1 cellular context compared by ENCODE assay signal in genomic region chr11:59967677-59968394, GRCh38.
TF ChIP-seq lines count a peak whose summit lies in the region.

No MANE protein-coding gene starts in this region.

TF ChIP-seq in K562, 482 proteins besides CTCF, POLR2A, EP300 and RAD21 (continued from another document and continues in another):
- TF ChIP-seq, protein P1, sequence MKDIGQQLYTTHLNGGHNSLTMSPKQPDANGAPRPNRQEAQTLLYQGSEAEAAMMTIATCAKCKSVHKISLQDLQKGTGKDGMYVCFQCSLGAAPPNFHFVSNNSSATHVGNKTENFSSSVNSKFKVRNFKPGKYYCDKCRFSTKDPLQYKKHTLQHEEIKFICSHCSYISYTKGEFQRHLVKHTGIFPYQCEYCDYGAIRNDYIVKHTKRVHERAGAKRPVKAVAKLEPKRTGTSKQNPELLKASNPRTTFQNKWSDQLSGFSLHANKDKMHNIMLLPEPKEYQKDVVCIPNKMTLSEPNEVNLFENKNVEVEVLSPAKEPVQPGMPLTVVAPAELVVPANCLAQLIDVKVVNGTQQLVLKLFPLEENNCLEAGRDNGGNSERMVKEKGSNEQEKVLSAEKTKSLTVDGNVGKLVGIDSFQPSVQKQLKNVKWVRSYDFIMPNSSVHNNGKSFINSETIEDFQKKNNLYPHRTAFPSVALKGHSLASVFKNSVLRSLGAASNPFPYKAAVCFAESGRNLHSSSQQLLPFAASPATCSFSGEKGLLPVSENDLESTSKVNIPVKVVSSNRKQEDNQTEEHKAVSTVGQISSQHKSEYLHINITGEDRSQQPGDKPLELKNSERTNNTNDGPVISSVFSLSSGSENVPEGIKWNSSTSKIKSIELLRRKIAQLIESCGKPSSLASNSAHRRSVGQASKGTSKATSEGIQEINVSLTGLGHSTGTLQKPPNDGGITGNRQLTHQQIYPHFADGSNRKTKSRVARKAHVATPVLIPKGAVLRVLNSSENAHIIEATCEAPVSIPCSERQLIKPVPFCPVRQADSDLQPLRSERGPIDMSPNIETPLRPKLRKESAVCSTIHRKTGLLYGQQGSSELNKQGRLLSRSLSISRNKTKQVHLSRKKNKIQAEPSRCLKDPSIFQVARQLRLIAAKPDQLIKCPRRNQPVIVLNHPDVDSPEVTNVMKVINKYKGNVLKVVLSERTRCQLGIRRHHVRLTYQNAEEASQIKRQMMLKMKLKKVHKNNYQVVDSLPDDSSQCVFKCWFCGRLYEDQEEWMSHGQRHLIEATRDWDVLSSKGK (CRISPR knock-in tag; IDR thresholded peaks at IDR 0.05) = no peak
- no peak for TF ChIP-seq RUNX1 (IDR thresholded peaks at IDR 0.05; ENCODE audit: low read depth)
- TF ChIP-seq ZNF224 (CRISPR knock-in tag; IDR thresholded peaks at IDR 0.05) = no peak
- TF ChIP-seq, protein P2, sequence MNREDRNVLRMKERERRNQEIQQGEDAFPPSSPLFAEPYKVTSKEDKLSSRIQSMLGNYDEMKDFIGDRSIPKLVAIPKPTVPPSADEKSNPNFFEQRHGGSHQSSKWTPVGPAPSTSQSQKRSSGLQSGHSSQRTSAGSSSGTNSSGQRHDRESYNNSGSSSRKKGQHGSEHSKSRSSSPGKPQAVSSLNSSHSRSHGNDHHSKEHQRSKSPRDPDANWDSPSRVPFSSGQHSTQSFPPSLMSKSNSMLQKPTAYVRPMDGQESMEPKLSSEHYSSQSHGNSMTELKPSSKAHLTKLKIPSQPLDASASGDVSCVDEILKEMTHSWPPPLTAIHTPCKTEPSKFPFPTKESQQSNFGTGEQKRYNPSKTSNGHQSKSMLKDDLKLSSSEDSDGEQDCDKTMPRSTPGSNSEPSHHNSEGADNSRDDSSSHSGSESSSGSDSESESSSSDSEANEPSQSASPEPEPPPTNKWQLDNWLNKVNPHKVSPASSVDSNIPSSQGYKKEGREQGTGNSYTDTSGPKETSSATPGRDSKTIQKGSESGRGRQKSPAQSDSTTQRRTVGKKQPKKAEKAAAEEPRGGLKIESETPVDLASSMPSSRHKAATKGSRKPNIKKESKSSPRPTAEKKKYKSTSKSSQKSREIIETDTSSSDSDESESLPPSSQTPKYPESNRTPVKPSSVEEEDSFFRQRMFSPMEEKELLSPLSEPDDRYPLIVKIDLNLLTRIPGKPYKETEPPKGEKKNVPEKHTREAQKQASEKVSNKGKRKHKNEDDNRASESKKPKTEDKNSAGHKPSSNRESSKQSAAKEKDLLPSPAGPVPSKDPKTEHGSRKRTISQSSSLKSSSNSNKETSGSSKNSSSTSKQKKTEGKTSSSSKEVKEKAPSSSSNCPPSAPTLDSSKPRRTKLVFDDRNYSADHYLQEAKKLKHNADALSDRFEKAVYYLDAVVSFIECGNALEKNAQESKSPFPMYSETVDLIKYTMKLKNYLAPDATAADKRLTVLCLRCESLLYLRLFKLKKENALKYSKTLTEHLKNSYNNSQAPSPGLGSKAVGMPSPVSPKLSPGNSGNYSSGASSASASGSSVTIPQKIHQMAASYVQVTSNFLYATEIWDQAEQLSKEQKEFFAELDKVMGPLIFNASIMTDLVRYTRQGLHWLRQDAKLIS (CRISPR knock-in tag; IDR thresholded peaks at IDR 0.05) = no peak
- no peak for TF ChIP-seq DNMT1 (IDR thresholded peaks at IDR 0.05)
- TF ChIP-seq ZNF398 (CRISPR knock-in tag; IDR thresholded peaks at IDR 0.05) = no peak
- TF ChIP-seq, protein P3, sequence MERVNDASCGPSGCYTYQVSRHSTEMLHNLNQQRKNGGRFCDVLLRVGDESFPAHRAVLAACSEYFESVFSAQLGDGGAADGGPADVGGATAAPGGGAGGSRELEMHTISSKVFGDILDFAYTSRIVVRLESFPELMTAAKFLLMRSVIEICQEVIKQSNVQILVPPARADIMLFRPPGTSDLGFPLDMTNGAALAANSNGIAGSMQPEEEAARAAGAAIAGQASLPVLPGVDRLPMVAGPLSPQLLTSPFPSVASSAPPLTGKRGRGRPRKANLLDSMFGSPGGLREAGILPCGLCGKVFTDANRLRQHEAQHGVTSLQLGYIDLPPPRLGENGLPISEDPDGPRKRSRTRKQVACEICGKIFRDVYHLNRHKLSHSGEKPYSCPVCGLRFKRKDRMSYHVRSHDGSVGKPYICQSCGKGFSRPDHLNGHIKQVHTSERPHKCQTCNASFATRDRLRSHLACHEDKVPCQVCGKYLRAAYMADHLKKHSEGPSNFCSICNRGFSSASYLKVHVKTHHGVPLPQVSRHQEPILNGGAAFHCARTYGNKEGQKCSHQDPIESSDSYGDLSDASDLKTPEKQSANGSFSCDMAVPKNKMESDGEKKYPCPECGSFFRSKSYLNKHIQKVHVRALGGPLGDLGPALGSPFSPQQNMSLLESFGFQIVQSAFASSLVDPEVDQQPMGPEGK (CRISPR knock-in tag; IDR thresholded peaks at IDR 0.05; ENCODE audit: borderline replicate concordance) = no peak
- TF ChIP-seq ZKSCAN8 (CRISPR knock-in tag; IDR thresholded peaks at IDR 0.05) = no peak
- TF ChIP-seq, protein P4, sequence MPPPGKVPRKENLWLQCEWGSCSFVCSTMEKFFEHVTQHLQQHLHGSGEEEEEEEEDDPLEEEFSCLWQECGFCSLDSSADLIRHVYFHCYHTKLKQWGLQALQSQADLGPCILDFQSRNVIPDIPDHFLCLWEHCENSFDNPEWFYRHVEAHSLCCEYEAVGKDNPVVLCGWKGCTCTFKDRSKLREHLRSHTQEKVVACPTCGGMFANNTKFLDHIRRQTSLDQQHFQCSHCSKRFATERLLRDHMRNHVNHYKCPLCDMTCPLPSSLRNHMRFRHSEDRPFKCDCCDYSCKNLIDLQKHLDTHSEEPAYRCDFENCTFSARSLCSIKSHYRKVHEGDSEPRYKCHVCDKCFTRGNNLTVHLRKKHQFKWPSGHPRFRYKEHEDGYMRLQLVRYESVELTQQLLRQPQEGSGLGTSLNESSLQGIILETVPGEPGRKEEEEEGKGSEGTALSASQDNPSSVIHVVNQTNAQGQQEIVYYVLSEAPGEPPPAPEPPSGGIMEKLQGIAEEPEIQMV (tag; conservative IDR thresholded peaks at IDR 0.05; ENCODE audit: low read depth) = no peak
- no peak for TF ChIP-seq SPI1 (IDR thresholded peaks at IDR 0.05; ENCODE audit: borderline replicate concordance, low read depth, low read length)
- TF ChIP-seq ETV5 (CRISPR knock-in tag; IDR thresholded peaks at IDR 0.05; ENCODE audit: low read depth) = no peak
- no peak for TF ChIP-seq SIRT6 (IDR thresholded peaks at IDR 0.05; ENCODE audit: low read depth, low read length)
- TF ChIP-seq SMAD2 (IDR thresholded peaks at IDR 0.05; ENCODE audit: low read depth, low read length) = no peak
- TF ChIP-seq, protein P5, sequence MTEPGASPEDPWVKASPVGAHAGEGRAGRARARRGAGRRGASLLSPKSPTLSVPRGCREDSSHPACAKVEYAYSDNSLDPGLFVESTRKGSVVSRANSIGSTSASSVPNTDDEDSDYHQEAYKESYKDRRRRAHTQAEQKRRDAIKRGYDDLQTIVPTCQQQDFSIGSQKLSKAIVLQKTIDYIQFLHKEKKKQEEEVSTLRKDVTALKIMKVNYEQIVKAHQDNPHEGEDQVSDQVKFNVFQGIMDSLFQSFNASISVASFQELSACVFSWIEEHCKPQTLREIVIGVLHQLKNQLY (CRISPR knock-in tag; conservative IDR thresholded peaks at IDR 0.05) = no peak
- TF ChIP-seq ZNF280B (CRISPR knock-in tag; IDR thresholded peaks at IDR 0.05) = no peak
- TF ChIP-seq, protein P6, sequence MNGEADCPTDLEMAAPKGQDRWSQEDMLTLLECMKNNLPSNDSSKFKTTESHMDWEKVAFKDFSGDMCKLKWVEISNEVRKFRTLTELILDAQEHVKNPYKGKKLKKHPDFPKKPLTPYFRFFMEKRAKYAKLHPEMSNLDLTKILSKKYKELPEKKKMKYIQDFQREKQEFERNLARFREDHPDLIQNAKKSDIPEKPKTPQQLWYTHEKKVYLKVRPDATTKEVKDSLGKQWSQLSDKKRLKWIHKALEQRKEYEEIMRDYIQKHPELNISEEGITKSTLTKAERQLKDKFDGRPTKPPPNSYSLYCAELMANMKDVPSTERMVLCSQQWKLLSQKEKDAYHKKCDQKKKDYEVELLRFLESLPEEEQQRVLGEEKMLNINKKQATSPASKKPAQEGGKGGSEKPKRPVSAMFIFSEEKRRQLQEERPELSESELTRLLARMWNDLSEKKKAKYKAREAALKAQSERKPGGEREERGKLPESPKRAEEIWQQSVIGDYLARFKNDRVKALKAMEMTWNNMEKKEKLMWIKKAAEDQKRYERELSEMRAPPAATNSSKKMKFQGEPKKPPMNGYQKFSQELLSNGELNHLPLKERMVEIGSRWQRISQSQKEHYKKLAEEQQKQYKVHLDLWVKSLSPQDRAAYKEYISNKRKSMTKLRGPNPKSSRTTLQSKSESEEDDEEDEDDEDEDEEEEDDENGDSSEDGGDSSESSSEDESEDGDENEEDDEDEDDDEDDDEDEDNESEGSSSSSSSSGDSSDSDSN (IDR thresholded peaks at IDR 0.05; ENCODE audit: borderline replicate concordance in 1 of 2, low read depth in 2 of 2, low read length in 2 of 2) = no peak
- no peak for TF ChIP-seq ZBTB9 (CRISPR knock-in tag; IDR thresholded peaks at IDR 0.05)
- no peak for TF ChIP-seq KDM5B (IDR thresholded peaks at IDR 0.05; ENCODE audit: insufficient replicate concordance, low read depth, low read length)
- TF ChIP-seq MBD1 (CRISPR knock-in tag; IDR thresholded peaks at IDR 0.05) = no peak
- TF ChIP-seq FOXA1 (IDR thresholded peaks at IDR 0.05; ENCODE audit: borderline replicate concordance) = no peak
- TF ChIP-seq IRF1 (CRISPR knock-in tag; IDR thresholded peaks at IDR 0.05; ENCODE audit: borderline replicate concordance) = no peak
- TF ChIP-seq ZNF830 (CRISPR knock-in tag; IDR thresholded peaks at IDR 0.05) = no peak
- no peak for TF ChIP-seq ELF1 (tag; IDR thresholded peaks at IDR 0.05)
- TF ChIP-seq, protein P7, sequence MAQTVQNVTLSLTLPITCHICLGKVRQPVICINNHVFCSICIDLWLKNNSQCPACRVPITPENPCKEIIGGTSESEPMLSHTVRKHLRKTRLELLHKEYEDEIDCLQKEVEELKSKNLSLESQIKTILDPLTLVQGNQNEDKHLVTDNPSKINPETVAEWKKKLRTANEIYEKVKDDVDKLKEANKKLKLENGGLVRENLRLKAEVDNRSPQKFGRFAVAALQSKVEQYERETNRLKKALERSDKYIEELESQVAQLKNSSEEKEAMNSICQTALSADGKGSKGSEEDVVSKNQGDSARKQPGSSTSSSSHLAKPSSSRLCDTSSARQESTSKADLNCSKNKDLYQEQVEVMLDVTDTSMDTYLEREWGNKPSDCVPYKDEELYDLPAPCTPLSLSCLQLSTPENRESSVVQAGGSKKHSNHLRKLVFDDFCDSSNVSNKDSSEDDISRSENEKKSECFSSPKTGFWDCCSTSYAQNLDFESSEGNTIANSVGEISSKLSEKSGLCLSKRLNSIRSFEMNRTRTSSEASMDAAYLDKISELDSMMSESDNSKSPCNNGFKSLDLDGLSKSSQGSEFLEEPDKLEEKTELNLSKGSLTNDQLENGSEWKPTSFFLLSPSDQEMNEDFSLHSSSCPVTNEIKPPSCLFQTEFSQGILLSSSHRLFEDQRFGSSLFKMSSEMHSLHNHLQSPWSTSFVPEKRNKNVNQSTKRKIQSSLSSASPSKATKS (CRISPR knock-in tag; IDR thresholded peaks at IDR 0.05) = no peak
